8 cellular contexts compared by ENCODE assay signal in genomic region chr11:3854977-3855807, GRCh38. TPM values are rescaled to one million over a fixed set of nuclear protein-coding genes. Genes with fewer than 3 reads are reported as not detected.
DNase-seq lines count a peak whose midpoint lies in the region; TF ChIP-seq lines count a peak whose summit lies in the region.

STIM1 (plus strand) TSS chr11:3855664; CDS start chr11:3856271, 607 bp downstream.

- H3K9ac ChIP-seq in endocrine pancreas (ENCODE audit: control insufficient read depth, insufficient read depth, low read length), result peak within 1 kb of the TSS; percentile 86

- DNase-seq in Caco-2, result peak; percentile 93 to 98
- peak; percentile 94 for DNase-seq in GM20000 (ENCODE audit: low spot score)
- DNase-seq in HT-29 (ENCODE audit: low spot score), result peak; percentile 98
- peak; percentile 94 for DNase-seq in NOMO-1 treated with DMSO at 0.1 percent for 48 hours (lab: John Stamatoyannopoulos, UW; ENCODE audit: unreplicated experiment)
- DNase-seq in activated CD8-positive, alpha-beta memory T cell treated with anti-CD3 and anti-CD28 coated beads for 48 hours (ENCODE audit: low read depth in 2 of 3, low spot score in 2 of 3), result peak; percentile 95 to 99 (median 98)
- DNase-seq in mesenteric fat pad (ENCODE audit: low spot score), result peak; percentile 99
- peak; percentile 93 for DNase-seq in stimulated activated CD8-positive, alpha-beta memory T cell treated with anti-CD3 and anti-CD28 coated beads, Interleukin-15, amount 100 ng/mL, for 24 hours (ENCODE audit: low read depth)

- H3K9me3 Mint-ChIP-seq in Caco-2 (ENCODE audit: unreplicated experiment), result no peaks in the 10 kb centered on the region

- peak; percentile 93 to 94 for TF ChIP-seq CTCF in Caco-2 (IDR thresholded peaks at IDR 0.05; ENCODE audit: insufficient read depth in 1 of 2, low read depth in 1 of 2, low read length in 1 of 2, severe bottlenecking in 1 of 2, unreplicated experiment in 1 of 2)
- peak; percentile 99 for TF ChIP-seq CTCF in GM20000 (IDR thresholded peaks at IDR 0.05; ENCODE audit: extremely low read depth, missing control alignments)

- H3K36me3 Mint-ChIP-seq in Caco-2 (ENCODE audit: insufficient read depth, unreplicated experiment), result peaks cover 12% of the 10 kb centered on the region

- H3K4me3 ChIP-seq in Caco-2 (ENCODE audit: low read depth, low read length), result peak within 1 kb of the TSS; percentile 92
- H3K4me3 ChIP-seq in endocrine pancreas (ENCODE audit: control insufficient read depth, insufficient read depth, low read length), result peak within 1 kb of the TSS; percentile 37

- H3K27ac Mint-ChIP-seq in Caco-2 (ENCODE audit: unreplicated experiment), result peak within 1 kb of the TSS; percentile 69

- H3K27me3 ChIP-seq in Caco-2 (replicated peaks; ENCODE audit: control insufficient read depth, insufficient read depth, low read length) (no peaks in the 10 kb centered on the region), endocrine pancreas (ENCODE audit: control insufficient read depth, insufficient read depth, low read length) (no peaks in the 10 kb centered on the region)

- peaks cover 15% of the 10 kb centered on the region for H3K4me1 ChIP-seq in Caco-2
- no peaks in the 10 kb centered on the region for H3K4me1 ChIP-seq in endocrine pancreas (ENCODE audit: control insufficient read depth, insufficient read depth, low read length)

- H3K36me3 ChIP-seq in Caco-2 (ENCODE audit: control insufficient read depth, insufficient read depth, low read length), result no peaks in the 10 kb centered on the region
- no peaks in the 10 kb centered on the region for H3K36me3 ChIP-seq in endocrine pancreas (ENCODE audit: control insufficient read depth, insufficient read depth, low read length)

- CTCF ChIA-PET in Caco-2 (lab: Charles Lee), result interaction anchor here (0.6 to 3.6 kb wide), 36 partner anchors 9 to 1830 kb away, joined by 3 to 80 read pairs (median 5); partner anchors contain the start of gene RHOG

- intact Hi-C loops in Caco-2 (cut with micrococcal nuclease; ENCODE audit: unreplicated experiment), result loop anchor here (1.0 kb wide), 5 partner anchors 22 to 217 kb away; no protein-coding TSS in a partner anchor

- BruUV-seq in Caco-2 (replicated peaks; lab: Mats Ljungman, UMichigan), result TSS peak; percentile 64

- peak within 1 kb of the TSS; percentile 84 for H3K4me3 Mint-ChIP-seq in Caco-2 (ENCODE audit: unreplicated experiment)

- H3K4me1 Mint-ChIP-seq in Caco-2 (ENCODE audit: low read depth, unreplicated experiment), result peaks cover 25% of the 10 kb centered on the region

- H3K9me3 ChIP-seq in Caco-2 (no peaks in the 10 kb centered on the region), endocrine pancreas (ENCODE audit: control insufficient read depth, low read length) (no peaks in the 10 kb centered on the region)

- POLR2A ChIA-PET in Caco-2 (lab: Charles Lee), result interaction anchor here (0.6 to 2.6 kb wide), 9 partner anchors 11 to 218 kb away, joined by 3 to 11 read pairs (median 4); partner anchors contain the start of gene RHOG

- H3K27me3 Mint-ChIP-seq in Caco-2 (ENCODE audit: insufficient read depth, unreplicated experiment), result no peaks in the 10 kb centered on the region

RNA-seq across cellular contexts. Expression of gene STIM1, which starts in this region (rescaled TPM):
- total RNA-seq in Caco-2 (2022) (54.2 and 55.1 TPM in 2 replicates), mesenteric fat pad (125 TPM)
- total RNA-seq in HT-29 (2014; rRNA removed; shearing (Covaris generic)), result 28.3 and 29.4 TPM in 2 replicates

Comparison
In these comparisons a context has a peak if more than half of its experiments do, and no peak if none do; other contexts are left out.
1. Peak in every context shown above with its lines: DNase-seq and H3K4me3 ChIP-seq.